ENCODE assay signal across 8 cellular contexts in the genomic region with DNA sequence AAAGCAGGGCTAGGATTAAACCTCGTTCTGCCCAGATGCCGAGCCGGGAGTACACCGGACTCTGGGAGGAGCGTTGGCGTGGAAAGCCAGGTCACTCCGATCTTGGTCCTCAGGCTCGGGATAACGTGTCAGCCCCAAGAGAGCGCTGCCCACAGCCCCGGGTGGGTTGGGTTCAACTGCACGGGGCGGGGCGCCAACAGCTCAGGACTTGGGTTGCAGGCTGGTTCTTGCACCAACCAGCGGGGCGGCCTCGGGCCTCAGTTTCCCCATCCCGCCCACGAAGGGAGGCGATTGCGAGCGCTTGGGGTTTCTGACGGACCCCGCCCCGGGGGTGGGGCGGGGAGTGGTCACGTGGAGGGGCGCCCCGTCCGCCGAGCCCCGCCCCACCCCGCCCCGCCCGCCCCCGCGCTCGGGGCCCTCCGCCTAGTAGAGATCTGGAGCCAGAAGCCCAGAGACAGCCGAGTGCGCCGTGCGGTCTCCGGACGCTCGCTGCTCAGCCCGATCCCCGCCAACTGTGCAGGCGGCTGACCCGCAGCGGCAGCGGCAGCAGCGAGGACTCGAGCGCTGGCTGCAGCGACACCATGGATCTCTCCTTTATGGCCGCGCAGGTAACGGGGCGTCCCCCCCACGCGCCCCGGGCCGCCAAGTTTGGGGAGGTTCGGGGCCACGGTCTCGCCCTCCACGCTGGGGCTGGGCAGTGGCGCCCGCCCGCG. TPM values are rescaled to one million over a fixed set of nuclear protein-coding genes. Genes with fewer than 3 reads are reported as not detected.
DNase-seq lines count a peak whose midpoint lies in the region; ATAC-seq and TF ChIP-seq lines count a peak whose summit lies in the region.

A gene (plus strand): TSS at position 443 of the 713 bp plus-strand sequence. CDS start 139 bp downstream, at position 582.

- intact Hi-C loops in right lobe of liver (cut with DNase I) = no loop called here

- peak; percentile 81 for TF ChIP-seq POLR2A in right lobe of liver (IDR thresholded peaks at IDR 0.05)

- H3K9me3 ChIP-seq in right lobe of liver = no peaks in the 10 kb centered on the region

- H3K36me3 ChIP-seq in right lobe of liver = no peaks in the 10 kb centered on the region

- ATAC-seq in right lobe of liver = peak; percentile 91 to 96 (median 94)
- no peak for ATAC-seq in HG02840 (IDR thresholded peaks at IDR 0.05; ENCODE audit: low FRiP score, unreplicated experiment)

- in situ Hi-C loops in G401 (cut with HindIII; ENCODE audit: low sequenced_read_pairs) = no loop called here

- peak within 1 kb of the TSS; percentile 53 for H3K4me3 ChIP-seq in Jurkat, Clone E6-1 (ENCODE audit: low read length)
- H3K4me3 ChIP-seq in right lobe of liver = peak within 1 kb of the TSS; percentile 75 to 79 (median 77)

- H3K4me1 ChIP-seq in right lobe of liver = peaks cover 0 to 4% (median 0%) of the 10 kb centered on the region in 4 donors

- TF ChIP-seq CTCF in right lobe of liver (IDR thresholded peaks at IDR 0.05) = no peak

- DNase-seq in G401 (ENCODE audit: low spot score) (peak; percentile 79), dedifferentiated amniotic fluid mesenchymal stem cell (ENCODE audit: extremely low spot score) (peak; percentile 61), right lobe of liver (peak; percentile 81 to 88 (median 86)), KG1 (lab: John Stamatoyannopoulos, UW) (no peak)
- no peak for DNase-seq in Jurkat, Clone E6-1 (ENCODE audit: low read depth, low spot score)
- peak; percentile 73 for DNase-seq in activated CD4-positive, alpha-beta T cell treated with anti-CD3 and anti-CD28 coated beads for 48 hours
- DNase-seq in stimulated activated CD4-positive, alpha-beta T cell treated with anti-CD3 and anti-CD28 coated beads, Interleukin-4, amount 100 ng/mL, for 24 hours = peak; percentile 56

- no peaks in the 10 kb centered on the region for H3K27me3 ChIP-seq in right lobe of liver

- H3K27ac ChIP-seq in right lobe of liver = peak within 1 kb of the TSS; percentile 43 to 67 (median 54)

- 3% methylated on average over 9 of the region's 72 CpGs for WGBS in right lobe of liver (ENCODE audit: insufficient coverage, low coverage, low lambda C conversion rate, missing lambda C conversion rate)

RNA-seq across cellular contexts. Expression of the gene that starts here (rescaled TPM):
- 0.37 and 2.6 TPM in 2 replicates for total RNA-seq in G401 (2014; rRNA removed; shearing (Covaris generic))
- 8.5 TPM for polyA plus RNA-seq in Jurkat, Clone E6-1 (2012; ENCODE audit: insufficient read depth, insufficient read length)
- 1 to 10 TPM; 1.7 to 6.9 (median 3.3) TPM for total RNA-seq in right lobe of liver

Comparison
In these comparisons a context has a peak if more than half of its experiments do, and no peak if none do; other contexts are left out.
1. DNase-seq: peak in G401 (single experiment), activated CD4-positive, alpha-beta T cell treated with anti-CD3 and anti-CD28 coated beads for 48 hours (single experiment), dedifferentiated amniotic fluid mesenchymal stem cell (single experiment), right lobe of liver (3 of 3) and stimulated activated CD4-positive, alpha-beta T cell treated with anti-CD3 and anti-CD28 coated beads, Interleukin-4, amount 100 ng/mL, for 24 hours (single experiment); none in Jurkat, Clone E6-1 (single experiment) and KG1 (single experiment).